ENCODE assay signal across 1 cellular context in the genomic region with DNA sequence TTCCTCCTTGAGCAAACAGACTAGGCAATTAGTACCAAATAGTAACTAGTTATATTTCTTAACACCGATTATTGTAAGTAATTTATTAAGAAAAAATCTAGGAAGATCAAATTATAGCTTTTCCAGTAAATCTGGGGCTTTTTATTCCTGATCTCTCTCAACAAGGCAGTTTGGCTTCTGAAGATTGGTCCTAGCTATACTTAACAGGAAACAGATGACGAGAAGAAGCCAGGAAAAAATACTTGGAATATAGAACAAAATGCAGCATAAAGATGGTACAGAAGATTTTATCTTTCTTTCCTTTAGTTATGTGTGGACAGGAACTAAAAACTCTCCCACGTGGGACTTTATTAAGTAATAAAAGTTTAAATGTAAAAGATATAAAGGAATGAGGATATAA.
TF ChIP-seq lines count a peak whose summit lies in the region.

No MANE protein-coding gene starts in this region.

TF ChIP-seq in SK-N-SH, 30 proteins besides CTCF, POLR2A, EP300 and RAD21 (continued from another document):
- TF ChIP-seq, protein P1, sequence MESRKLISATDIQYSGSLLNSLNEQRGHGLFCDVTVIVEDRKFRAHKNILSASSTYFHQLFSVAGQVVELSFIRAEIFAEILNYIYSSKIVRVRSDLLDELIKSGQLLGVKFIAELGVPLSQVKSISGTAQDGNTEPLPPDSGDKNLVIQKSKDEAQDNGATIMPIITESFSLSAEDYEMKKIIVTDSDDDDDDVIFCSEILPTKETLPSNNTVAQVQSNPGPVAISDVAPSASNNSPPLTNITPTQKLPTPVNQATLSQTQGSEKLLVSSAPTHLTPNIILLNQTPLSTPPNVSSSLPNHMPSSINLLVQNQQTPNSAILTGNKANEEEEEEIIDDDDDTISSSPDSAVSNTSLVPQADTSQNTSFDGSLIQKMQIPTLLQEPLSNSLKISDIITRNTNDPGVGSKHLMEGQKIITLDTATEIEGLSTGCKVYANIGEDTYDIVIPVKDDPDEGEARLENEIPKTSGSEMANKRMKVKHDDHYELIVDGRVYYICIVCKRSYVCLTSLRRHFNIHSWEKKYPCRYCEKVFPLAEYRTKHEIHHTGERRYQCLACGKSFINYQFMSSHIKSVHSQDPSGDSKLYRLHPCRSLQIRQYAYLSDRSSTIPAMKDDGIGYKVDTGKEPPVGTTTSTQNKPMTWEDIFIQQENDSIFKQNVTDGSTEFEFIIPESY (IDR thresholded peaks at IDR 0.05; ENCODE audit: borderline replicate concordance, low read depth) = no peak
- TF ChIP-seq, protein P2, sequence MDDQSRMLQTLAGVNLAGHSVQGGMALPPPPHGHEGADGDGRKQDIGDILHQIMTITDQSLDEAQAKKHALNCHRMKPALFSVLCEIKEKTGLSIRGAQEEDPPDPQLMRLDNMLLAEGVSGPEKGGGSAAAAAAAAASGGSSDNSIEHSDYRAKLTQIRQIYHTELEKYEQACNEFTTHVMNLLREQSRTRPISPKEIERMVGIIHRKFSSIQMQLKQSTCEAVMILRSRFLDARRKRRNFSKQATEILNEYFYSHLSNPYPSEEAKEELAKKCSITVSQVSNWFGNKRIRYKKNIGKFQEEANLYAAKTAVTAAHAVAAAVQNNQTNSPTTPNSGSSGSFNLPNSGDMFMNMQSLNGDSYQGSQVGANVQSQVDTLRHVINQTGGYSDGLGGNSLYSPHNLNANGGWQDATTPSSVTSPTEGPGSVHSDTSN (IDR thresholded peaks at IDR 0.05) = no peak
- no peak for TF ChIP-seq RFX5 (IDR thresholded peaks at IDR 0.05; ENCODE audit: low read length)
- TF ChIP-seq FOSL2 (IDR thresholded peaks at IDR 0.05; ENCODE audit: borderline replicate concordance, low read depth) = no peak
- no peak for TF ChIP-seq TAF1 (IDR thresholded peaks at IDR 0.05; ENCODE audit: borderline replicate concordance, low read depth, low read length)
- TF ChIP-seq TCF12 (IDR thresholded peaks at IDR 0.05) = peak; percentile 71
